22 cellular contexts compared by ENCODE assay signal in the genomic region with DNA sequence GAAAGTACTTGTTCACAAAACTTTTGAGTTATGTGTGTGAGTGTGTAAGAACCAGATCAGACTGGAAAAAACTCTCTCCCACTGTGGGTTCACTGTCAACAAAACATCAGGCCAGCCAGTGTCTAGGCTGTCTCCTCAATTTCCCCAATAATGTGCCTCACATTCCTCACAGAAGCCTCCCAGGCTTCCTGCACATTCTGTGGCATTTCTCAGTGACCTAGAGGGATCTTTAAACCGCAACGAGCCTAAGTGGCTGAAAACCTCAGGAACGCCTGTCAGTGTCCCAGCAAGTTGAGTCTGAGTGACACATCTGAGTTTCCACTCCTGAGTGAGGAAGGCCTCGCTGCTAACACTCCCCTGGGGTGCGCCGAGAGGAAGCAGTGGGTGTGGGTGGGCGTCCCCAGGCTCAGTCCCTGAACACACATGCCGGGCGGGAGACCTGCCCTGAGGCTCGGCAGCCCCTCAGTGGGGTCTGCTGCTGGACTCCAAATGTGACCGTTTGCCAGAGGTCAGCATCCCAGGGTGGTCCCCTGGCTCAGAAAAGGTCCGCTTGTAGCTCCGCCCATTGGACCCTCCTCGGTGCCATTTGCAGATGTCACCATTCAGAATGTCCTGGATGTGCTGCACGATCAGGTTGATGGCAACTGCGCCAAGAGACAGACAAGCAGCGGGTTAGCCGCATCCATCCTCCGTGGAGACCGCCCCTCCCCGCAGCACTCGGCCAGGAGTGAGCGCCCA. TPM values are rescaled to one million over a fixed set of nuclear protein-coding genes. Genes with fewer than 3 reads are reported as not detected.
A peak's percentile ranks its signal among the peaks of the same experiment; 100 is the strongest.
DNase-seq lines count a peak whose midpoint lies in the region; ATAC-seq and TF ChIP-seq lines count a peak whose summit lies in the region.
"Had no signal": no experiment of that assay in that cellular context is flagged by ENCODE, and none has a peak within 500 bp of the region (broad histone marks: within the 10 kb centered on the region; RNA-seq: fewer than 3 reads in every experiment).

No MANE protein-coding gene starts in this region.

- ATAC-seq in Right ventricle myocardium superior (ENCODE audit: poor library complexity), result no peak
- ATAC-seq: activated CD8-positive, alpha-beta memory T cell treated with anti-CD3 and anti-CD28 coated beads, Interleukin-2, amount 10 ng/mL, durations not matched to agents 7 days and 5 days; lower lobe of right lung; natural killer cell had no signal

- no peak overlapping the region for H2AFZ ChIP-seq in mesenchymal stem cell (ENCODE audit: low read depth, low read length)
- H2AFZ ChIP-seq in Karpas-422 (ENCODE audit: low read length), result no peak overlapping the region

- TF ChIP-seq CTCF in cardiac muscle cell (IDR thresholded peaks at IDR 0.05; ENCODE audit: low read depth, low read length) (no peak), ascending aorta (IDR thresholded peaks at IDR 0.05) (no peak)

- H3K79me1 ChIP-seq in mesenchymal stem cell (replicated peaks; ENCODE audit: low read length, poor library complexity, severe bottlenecking), result peaks cover 13% of the 10 kb centered on the region

- no peak overlapping the region for H2BK12ac ChIP-seq in mesenchymal stem cell (ENCODE audit: low read length in 2 of 2)

- intact Hi-C loops in Right ventricle myocardium superior (cut with DNase I), result no loop called here
- intact Hi-C loops in ascending aorta (cut with DNase I), result no loop called here

- H4K8ac ChIP-seq in mesenchymal stem cell (ENCODE audit: low read length), result no peak overlapping the region

- no peak overlapping the region for H3K9ac ChIP-seq in adipocyte (ENCODE audit: low read length)
- H3K9ac ChIP-seq in mesenchymal stem cell (ENCODE audit: low read length), result no peak overlapping the region
- H3K9ac ChIP-seq in Karpas-422 (ENCODE audit: low read length), result no peak overlapping the region

- no peak overlapping the region for H2AK5ac ChIP-seq in mesenchymal stem cell (ENCODE audit: low read length, severe bottlenecking)

- 93% methylated on average over 23 of the region's 23 CpGs for WGBS in mesenchymal stem cell

- H2BK120ac ChIP-seq in mesenchymal stem cell (ENCODE audit: low read depth, low read length), result no peak overlapping the region

- H3K9me3 ChIP-seq in cardiac muscle cell (ENCODE audit: low read depth), result no peaks in the 10 kb centered on the region
- no peaks in the 10 kb centered on the region for H3K9me3 ChIP-seq in adipocyte (ENCODE audit: control insufficient read depth, low read length)
- H3K9me3 ChIP-seq in mesenchymal stem cell (ENCODE audit: control insufficient read depth, low read length), result no peaks in the 10 kb centered on the region
- no peaks in the 10 kb centered on the region for H3K9me3 ChIP-seq in Karpas-422 (ENCODE audit: low read length)
- H3K9me3 ChIP-seq in ascending aorta, result no peaks in the 10 kb centered on the region
- H3K9me3 ChIP-seq: esophagus muscularis mucosa, lower lobe of right lung had no signal

- H3K4me2 ChIP-seq in mesenchymal stem cell (ENCODE audit: low read length, poor library complexity, severe bottlenecking), result no peak overlapping the region
- no peak overlapping the region for H3K4me2 ChIP-seq in Karpas-422 (ENCODE audit: low read depth, low read length, poor library complexity, severe bottlenecking)

- H3K27ac ChIP-seq in cardiac muscle cell (peak overlapping the region; percentile 68), mesenchymal stem cell (ENCODE audit: low read length, poor library complexity, severe bottlenecking) (no peak overlapping the region), Karpas-422 (ENCODE audit: low read length) (no peak overlapping the region), ascending aorta (no peak overlapping the region)
- H3K27ac ChIP-seq: esophagus muscularis mucosa, lower lobe of right lung had no signal

- H3K27me3 ChIP-seq in cardiac muscle cell, result no peaks in the 10 kb centered on the region
- H3K27me3 ChIP-seq in adipocyte (replicated peaks; ENCODE audit: control insufficient read depth, insufficient read depth, low read length), result no peaks in the 10 kb centered on the region
- no peaks in the 10 kb centered on the region for H3K27me3 ChIP-seq in mesenchymal stem cell (ENCODE audit: control insufficient read depth in 1 of 2, insufficient read depth in 1 of 2, low read length in 2 of 2)
- no peaks in the 10 kb centered on the region for H3K27me3 ChIP-seq in Karpas-422 (ENCODE audit: low read length)
- no peaks in the 10 kb centered on the region for H3K27me3 ChIP-seq in ascending aorta
- H3K27me3 ChIP-seq: esophagus muscularis mucosa had no signal

- H3K14ac ChIP-seq in mesenchymal stem cell (ENCODE audit: low read length in 2 of 2), result no peak overlapping the region

- no peaks in the 10 kb centered on the region for H4K20me1 ChIP-seq in Karpas-422 (ENCODE audit: insufficient read depth, low read depth, low read length)

- H3K4ac ChIP-seq in mesenchymal stem cell (ENCODE audit: low read depth in 1 of 2, low read length in 2 of 2), result no peak overlapping the region

- H3K9me2 ChIP-seq in Karpas-422 (replicated peaks; ENCODE audit: insufficient read depth, low read length), result no peaks in the 10 kb centered on the region

- H3K36me3 ChIP-seq in cardiac muscle cell, result peaks cover 40% of the 10 kb centered on the region
- peaks cover 83% of the 10 kb centered on the region for H3K36me3 ChIP-seq in adipocyte (ENCODE audit: control insufficient read depth, insufficient read depth, low read length, severe bottlenecking)
- peaks cover 90 to 95% of the 10 kb centered on the region in 2 experiments for H3K36me3 ChIP-seq in mesenchymal stem cell (ENCODE audit: control insufficient read depth in 1 of 2, insufficient read depth in 2 of 2, low read depth in 1 of 2, low read length in 2 of 2)
- H3K36me3 ChIP-seq in Karpas-422 (ENCODE audit: insufficient read depth, low read length), result no peaks in the 10 kb centered on the region; the same call in 1 of the 2 replicates
- H3K36me3 ChIP-seq in ascending aorta, result peaks cover 84 to 97% of the 10 kb centered on the region in 2 donors

- no peak overlapping the region for H2BK15ac ChIP-seq in mesenchymal stem cell (ENCODE audit: low read depth, poor library complexity, severe bottlenecking)

- peaks cover 2% of the 10 kb centered on the region for H3K79me2 ChIP-seq in Karpas-422 (ENCODE audit: low read length)

- no peak for DNase-seq in cardiac muscle cell (ENCODE audit: low read depth in 1 of 2, low spot score in 1 of 2)
- DNase-seq in Right ventricle myocardium superior, result no peak
- DNase-seq in adipocyte (ENCODE audit: low read depth), result peak; percentile 10
- DNase-seq in mesenchymal stem cell, result peak; percentile 52
- no peak for DNase-seq in Karpas-422
- no peak for DNase-seq in pons (ENCODE audit: low spot score)
- DNase-seq in ascending aorta (ENCODE audit: low spot score in 2 of 2), result no peak
- DNase-seq in DMS153 treated with DMSO at 0.1 percent for 48 hours (lab: John Stamatoyannopoulos, UW; ENCODE audit: unreplicated experiment), result no peak
- DNase-seq: activated B cell treated with CpG ODN at 0.5 μM for 24 hours; activated CD8-positive, alpha-beta memory T cell treated with anti-CD3 and anti-CD28 coated beads, Interleukin-2, amount 10 ng/mL, durations not matched to agents 7 days and 5 days; activated effector memory CD4-positive, alpha-beta T cell treated with anti-CD3 and anti-CD28 coated beads, Interleukin-2, amount 50 U/mL, for 16 hours; lower lobe of right lung; natural killer cell; NCI-H2029; SHP77 treated with DMSO at 0.1 percent for 48 hours; stimulated activated CD4-positive, alpha-beta T cell treated with anti-CD3 and anti-CD28 coated beads, Interleukin-15, amount 100 ng/mL, for 24 hours; stimulated activated naive CD8-positive, alpha-beta T cell treated with anti-CD3 and anti-CD28 coated beads, Interleukin-15, Interleukin-2, amounts not matched to agents 100 U/mL and 50 U/mL, for 24 hours; T-helper 2 cell had no signal

- H3K4me1 ChIP-seq in cardiac muscle cell (ENCODE audit: low read depth), result no peaks in the 10 kb centered on the region
- H3K4me1 ChIP-seq in adipocyte (ENCODE audit: control insufficient read depth, insufficient read depth, low read length), result peaks cover 2% of the 10 kb centered on the region
- peaks cover 8% of the 10 kb centered on the region for H3K4me1 ChIP-seq in mesenchymal stem cell (ENCODE audit: control insufficient read depth, insufficient read depth, low read depth, low read length)
- H3K4me1 ChIP-seq in Karpas-422 (ENCODE audit: low read length), result peaks cover 3% of the 10 kb centered on the region
- peaks cover 2% of the 10 kb centered on the region in 2 donors for H3K4me1 ChIP-seq in ascending aorta

- no peak overlapping the region for H3K23ac ChIP-seq in mesenchymal stem cell (ENCODE audit: low read length in 2 of 2)

- H2BK5ac ChIP-seq in mesenchymal stem cell (ENCODE audit: low read depth, low read length, poor library complexity, severe bottlenecking), result no peak overlapping the region

- H3K18ac ChIP-seq in mesenchymal stem cell (ENCODE audit: low read depth in 1 of 2, low read length in 2 of 2), result no peak overlapping the region

- H3K4me3 ChIP-seq in cardiac muscle cell, result no peak overlapping the region
- H3K4me3 ChIP-seq in adipocyte (ENCODE audit: low read length), result no peak overlapping the region
- no peak overlapping the region for H3K4me3 ChIP-seq in mesenchymal stem cell (ENCODE audit: insufficient read depth in 1 of 2, low read depth in 1 of 2, low read length in 2 of 2)
- no peak overlapping the region for H3K4me3 ChIP-seq in Karpas-422 (ENCODE audit: low read length)
- H3K4me3 ChIP-seq in ascending aorta, result no peak overlapping the region
- H3K4me3 ChIP-seq: esophagus muscularis mucosa, lower lobe of right lung had no signal

- H4K91ac ChIP-seq in mesenchymal stem cell (ENCODE audit: low read length), result no peak overlapping the region

RNA-seq across cellular contexts. Expression of gene UCK1, which starts 6.3 kb away (rescaled TPM):
- total RNA-seq in cardiac muscle cell (39.5 and 57.1 TPM in 2 replicates), Right ventricle myocardium superior (21.7 TPM), ascending aorta (39.8 TPM)
- polyA plus RNA-seq in cardiac muscle cell, result 45.4 and 48.8 TPM in 2 replicates
- 14.0 TPM for polyA plus RNA-seq in mesenchymal stem cell (2013, experiment 1 of 2)
- 14.2 TPM for polyA plus RNA-seq in mesenchymal stem cell (2013, experiment 2 of 2)
- 8.0 and 23.5 TPM in 2 replicates for total RNA-seq in Karpas-422 (2014; rRNA removed; shearing (Covaris generic); ENCODE audit: low replicate concordance)

RNA-seq across cellular contexts. Expression of gene PRRT1B, which starts 20.6 kb away (rescaled TPM):
- not detected in 2 replicates for total RNA-seq in cardiac muscle cell
- polyA plus RNA-seq in cardiac muscle cell, result not detected in 2 replicates
- total RNA-seq in Right ventricle myocardium superior, result not detected
- polyA plus RNA-seq in mesenchymal stem cell (2013, experiment 1 of 2), result not detected
- polyA plus RNA-seq in mesenchymal stem cell (2013, experiment 2 of 2), result not detected
- total RNA-seq in Karpas-422 (2014; rRNA removed; shearing (Covaris generic); ENCODE audit: low replicate concordance), result not detected in 2 replicates
- not detected for total RNA-seq in ascending aorta
- total RNA-seq: activated B cell treated with CpG ODN at 0.5 μM for 24 hours; activated CD8-positive, alpha-beta memory T cell treated with anti-CD3 and anti-CD28 coated beads, Interleukin-2, amount 10 ng/mL, durations not matched to agents 7 days and 5 days; dermis microvascular lymphatic vessel endothelial cell; natural killer cell; NCI-H460; ureter had no signal

RNA-seq across cellular contexts. Expression of gene POMT1, which starts 22.0 kb away (rescaled TPM):
- total RNA-seq in cardiac muscle cell (41.9 and 55.0 TPM in 2 replicates), Right ventricle myocardium superior (21.8 TPM), ascending aorta (128 TPM)
- polyA plus RNA-seq in cardiac muscle cell, result 37.4 and 60.6 TPM in 2 replicates
- 21.3 TPM for polyA plus RNA-seq in mesenchymal stem cell (2013, experiment 1 of 2)
- polyA plus RNA-seq in mesenchymal stem cell (2013, experiment 2 of 2), result 20.1 TPM
- total RNA-seq in Karpas-422 (2014; rRNA removed; shearing (Covaris generic); ENCODE audit: low replicate concordance), result 29.0 and 33.9 TPM in 2 replicates

Comparison
In these comparisons a context has a peak if more than half of its experiments do, and no peak if none do; other contexts are left out.
1. DNase-seq: peak in adipocyte (single experiment) and mesenchymal stem cell (single experiment); none in cardiac muscle cell (0 of 2), Right ventricle myocardium superior (single experiment), Karpas-422 (single experiment), pons (single experiment), ascending aorta (0 of 2) and DMS153 treated with DMSO at 0.1 percent for 48 hours (single experiment).